1 cellular context compared by ENCODE assay signal in the genomic region with DNA sequence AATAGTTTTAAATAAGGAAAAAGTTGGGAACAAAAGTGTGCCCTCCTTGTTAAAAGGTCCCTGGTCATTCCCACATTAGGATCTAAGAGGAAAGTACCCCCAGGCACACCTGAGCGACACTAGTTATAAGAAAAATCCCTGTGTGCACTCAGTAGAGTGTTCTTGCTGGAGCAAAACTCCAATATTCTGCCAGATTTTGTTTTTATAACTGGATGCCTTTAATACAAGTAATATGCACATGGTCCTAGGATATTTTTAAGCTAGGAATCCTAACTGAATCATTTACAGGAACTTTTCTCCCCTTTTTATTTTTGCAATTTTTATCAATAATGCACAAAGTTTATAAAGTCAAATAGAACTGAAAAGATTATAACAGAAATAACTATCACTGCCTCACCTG.
TF ChIP-seq lines count a peak whose summit lies in the region.

No MANE protein-coding gene starts in this region.

TF ChIP-seq in SK-N-SH, 30 proteins besides CTCF, POLR2A, EP300 and RAD21 (continued from another document):
- TF ChIP-seq ZBTB33 (IDR thresholded peaks at IDR 0.05; ENCODE audit: borderline replicate concordance, low read depth) (no peak), GATA2 (CRISPR knock-in tag; IDR thresholded peaks at IDR 0.05) (no peak), RCOR1 (IDR thresholded peaks at IDR 0.05; ENCODE audit: low read length) (no peak), YY1 (IDR thresholded peaks at IDR 0.05; ENCODE audit: low read depth) (no peak), SMC3 (IDR thresholded peaks at IDR 0.05; ENCODE audit: low read depth, low read length) (no peak), FOXJ3 (CRISPR knock-in tag; IDR thresholded peaks at IDR 0.05) (no peak), ELF1 (IDR thresholded peaks at IDR 0.05) (no peak), FOSL2 (IDR thresholded peaks at IDR 0.05; ENCODE audit: borderline replicate concordance, low read depth) (no peak)
